Comparison of ENCODE assay signal across 8 cellular contexts in genomic region chr2:71083752-71084312, GRCh38. TPM values are rescaled to one million over a fixed set of nuclear protein-coding genes. Genes with fewer than 3 reads are reported as not detected.
DNase-seq lines count a peak whose midpoint lies in the region; ATAC-seq and TF ChIP-seq lines count a peak whose summit lies in the region.
"Not testable (repeated sequence)": the region's sequence is repeated elsewhere in the genome, so short reads cannot be mapped to it uniquely, and the experiment has no call there.

No MANE protein-coding gene starts in this region.

- TF ChIP-seq CTCF in CD4-positive, alpha-beta T cell (IDR thresholded peaks at IDR 0.05); WTC11 (IDR thresholded peaks at IDR 0.05); coronary artery (IDR thresholded peaks at IDR 0.05); fibroblast of villous mesenchyme (IDR thresholded peaks at IDR 0.05; ENCODE audit: insufficient read depth, low read depth, low read length); right lobe of liver (IDR thresholded peaks at IDR 0.05); ovary (IDR thresholded peaks at IDR 0.05): not testable (repeated sequence)

- H3K27ac Mint-ChIP-seq in CD4-positive, alpha-beta T cell, result peak overlapping the region; percentile 66
- not testable (repeated sequence) for H3K27ac Mint-ChIP-seq in IgD-negative memory B cell
- peak overlapping the region; percentile 86 for H3K27ac Mint-ChIP-seq in WTC11

- not testable (repeated sequence) for H3K27me3 Mint-ChIP-seq in CD4-positive, alpha-beta T cell; IgD-negative memory B cell; WTC11 (ENCODE audit: low read depth)

- peak overlapping the region; percentile 29 to 48 for H3K9ac ChIP-seq in stomach smooth muscle (ENCODE audit: low read length in 2 of 2)

- H3K4me3 Mint-ChIP-seq in CD4-positive, alpha-beta T cell, result peak overlapping the region; percentile 60
- peak overlapping the region in 3 of 4 donors; percentile 17 to 72 (median 61) for H3K4me3 Mint-ChIP-seq in IgD-negative memory B cell
- H3K4me3 Mint-ChIP-seq in WTC11, result peak overlapping the region; percentile 8; the same call in 1 of the 2 replicates

- CTCF ChIA-PET in CD4-positive, alpha-beta T cell (lab: Charles Lee), result interaction anchor here (0.7 kb wide), 1 partner anchor 212 kb away, joined by 3 read pairs; no protein-coding TSS in a partner anchor
- CTCF ChIA-PET in WTC11 (lab: Charles Lee), result interaction anchor here (1.1 to 6.4 kb wide), 2 partner anchors 14 to 17 kb away, joined by 3 to 29 read pairs; partner anchors contain the start of gene NAGK

- intact Hi-C loops in CD4-positive, alpha-beta T cell (cut with DNase I, micrococcal nuclease); right lobe of liver (cut with DNase I); ovary (cut with DNase I): not testable (repeated sequence)

- POLR2A ChIA-PET in CD4-positive, alpha-beta T cell (lab: Charles Lee), result interaction anchor here (2.6 to 2.8 kb wide), 2 partner anchors 12 to 16 kb away, joined by 10 to 14 read pairs; partner anchors contain the start of gene NAGK
- POLR2A ChIA-PET in WTC11 (lab: Charles Lee), result interaction anchor here (0.6 kb wide), 1 partner anchor 13 kb away, joined by 6 read pairs; no protein-coding TSS in a partner anchor

- peak; percentile 68 for ATAC-seq in CD4-positive, alpha-beta T cell (ENCODE audit: poor library complexity)
- ATAC-seq in WTC11, result not testable (repeated sequence)
- peak in 3 of 4 donors; percentile 20 to 49 (median 39) for ATAC-seq in right lobe of liver

- H3K9me3 Mint-ChIP-seq in CD4-positive, alpha-beta T cell; IgD-negative memory B cell; WTC11: not testable (repeated sequence)

- not testable (repeated sequence) for H3K4me1 ChIP-seq in right lobe of liver; ovary (ENCODE audit: insufficient read depth); stomach smooth muscle (ENCODE audit: control insufficient read depth, insufficient read depth, low read length)

- TF ChIP-seq EP300 in ovary (IDR thresholded peaks at IDR 0.05), result not testable (repeated sequence)

- not testable (repeated sequence) for H3K9me3 ChIP-seq in CD4-positive, alpha-beta T cell (ENCODE audit: control insufficient read depth, low read length); right lobe of liver; ovary; stomach smooth muscle (ENCODE audit: control insufficient read depth in 2 of 2, low read length in 2 of 2)

- TF ChIP-seq POLR2A in right lobe of liver (IDR thresholded peaks at IDR 0.05); ovary (IDR thresholded peaks at IDR 0.05): not testable (repeated sequence)

- H3K36me3 ChIP-seq in right lobe of liver; ovary; stomach smooth muscle (ENCODE audit: control insufficient read depth in 2 of 2, insufficient read depth in 2 of 2, low read length in 2 of 2): not testable (repeated sequence)

- not testable (repeated sequence) for H3K36me3 Mint-ChIP-seq in CD4-positive, alpha-beta T cell (ENCODE audit: low read depth); IgD-negative memory B cell; WTC11

- not testable (repeated sequence) for H3K27me3 ChIP-seq in CD4-positive, alpha-beta T cell (ENCODE audit: control insufficient read depth, insufficient read depth, low read length); right lobe of liver; ovary; stomach smooth muscle (ENCODE audit: control insufficient read depth in 1 of 2, insufficient read depth in 2 of 2, low read length in 2 of 2)

- peak overlapping the region; percentile 53 for H3K4me3 ChIP-seq in coronary artery
- H3K4me3 ChIP-seq in fibroblast of villous mesenchyme (ENCODE audit: low read depth, low read length), result peak overlapping the region; percentile 40
- H3K4me3 ChIP-seq in right lobe of liver, result not testable (repeated sequence)
- peak overlapping the region; percentile 10 for H3K4me3 ChIP-seq in ovary
- peak overlapping the region; percentile 51 to 65 for H3K4me3 ChIP-seq in stomach smooth muscle (ENCODE audit: low read length in 2 of 2)

- 50% methylated on average over 8 of the region's 13 CpGs for WGBS in right lobe of liver (ENCODE audit: insufficient coverage, low coverage, low lambda C conversion rate, missing lambda C conversion rate)
- 34 to 55% (median 47%) methylated on average over 9 to 10 of the region's 13 CpGs for WGBS in ovary, 3 donors

- not testable (repeated sequence) for DNase-seq in CD4-positive, alpha-beta T cell; WTC11 (ENCODE audit: low spot score); coronary artery (ENCODE audit: low spot score); fibroblast of villous mesenchyme (ENCODE audit: low read depth); right lobe of liver; ovary

- H3K4me1 Mint-ChIP-seq in CD4-positive, alpha-beta T cell (ENCODE audit: low read depth), result peaks cover 20% of the 10 kb centered on the region
- H3K4me1 Mint-ChIP-seq in IgD-negative memory B cell (peaks cover 5 to 16% (median 10%) of the 10 kb centered on the region in 3 donors), WTC11 (peaks cover 62% of the 10 kb centered on the region)

- not testable (repeated sequence) for H3K27ac ChIP-seq in CD4-positive, alpha-beta T cell (ENCODE audit: low read depth, low read length); right lobe of liver; ovary; stomach smooth muscle (ENCODE audit: low read length)
- H3K27ac ChIP-seq in coronary artery, result peak overlapping the region in 1 of 2 donors; percentile 56

RNA-seq across cellular contexts. Expression of gene NAGK, which starts 15.4 kb away (rescaled TPM):
- 10 to 100 TPM; 62.3 to 73.3 TPM for total RNA-seq in CD4-positive, alpha-beta T cell
- polyA plus RNA-seq in IgD-negative memory B cell (121 TPM), ovary (10 to 100 TPM; 57.7 to 78.5 TPM)
- total RNA-seq in WTC11 (2021) (56.1 to 58.9 TPM (median 57.7 TPM) in 3 replicates), fibroblast of villous mesenchyme (42.7 and 50.6 TPM in 2 replicates), right lobe of liver (10 to 100 TPM; 17.7 to 51.7 (median 36.1) TPM), ovary (10 to 100 TPM; 58.9 to 94.6 (median 81.1) TPM)

RNA-seq across cellular contexts. Expression of gene MCEE, which starts 46.2 kb away (rescaled TPM):
- 1 to 10 TPM; 4.3 to 8.0 TPM for total RNA-seq in CD4-positive, alpha-beta T cell
- polyA plus RNA-seq in IgD-negative memory B cell, result 25.9 TPM
- 17.2 to 19.1 TPM (median 18.7 TPM) in 3 replicates for total RNA-seq in WTC11 (2021)
- 14.2 and 21.3 TPM in 2 replicates for total RNA-seq in fibroblast of villous mesenchyme
- total RNA-seq in right lobe of liver, result 10 to 100 TPM; 15.5 to 37.8 (median 23.1) TPM
- 10 to 100 TPM; 10.7 to 22.0 (median 17.3) TPM for total RNA-seq in ovary
- polyA plus RNA-seq in ovary, result 10 to 100 TPM; 17.6 to 22.3 TPM

RNA-seq across cellular contexts. Expression of gene MPHOSPH10, which starts 46.6 kb away (rescaled TPM):
- 10 to 100 TPM; 36.7 to 38.2 TPM for total RNA-seq in CD4-positive, alpha-beta T cell
- 25.2 TPM for polyA plus RNA-seq in IgD-negative memory B cell
- 27.8 to 36.6 TPM (median 31.4 TPM) in 3 replicates for total RNA-seq in WTC11 (2021)
- total RNA-seq in fibroblast of villous mesenchyme, result 17.1 and 18.1 TPM in 2 replicates
- 10 to 100 TPM; 10.4 to 14.3 (median 12.8) TPM for total RNA-seq in right lobe of liver
- 10 to 100 TPM; 19.9 to 38.8 (median 28.9) TPM for total RNA-seq in ovary
- 10 to 100 TPM; 22.9 to 30.8 TPM for polyA plus RNA-seq in ovary

Comparison
In these comparisons a context has a peak if more than half of its experiments do, and no peak if none do; other contexts are left out.
1. H3K4me3 Mint-ChIP-seq: peak in every context shown above with its lines; median percentile 61 in IgD-negative memory B cell; 60 in CD4-positive, alpha-beta T cell; 8 in WTC11.